ENCODE assay signal across 10 cellular contexts in the genomic region with DNA sequence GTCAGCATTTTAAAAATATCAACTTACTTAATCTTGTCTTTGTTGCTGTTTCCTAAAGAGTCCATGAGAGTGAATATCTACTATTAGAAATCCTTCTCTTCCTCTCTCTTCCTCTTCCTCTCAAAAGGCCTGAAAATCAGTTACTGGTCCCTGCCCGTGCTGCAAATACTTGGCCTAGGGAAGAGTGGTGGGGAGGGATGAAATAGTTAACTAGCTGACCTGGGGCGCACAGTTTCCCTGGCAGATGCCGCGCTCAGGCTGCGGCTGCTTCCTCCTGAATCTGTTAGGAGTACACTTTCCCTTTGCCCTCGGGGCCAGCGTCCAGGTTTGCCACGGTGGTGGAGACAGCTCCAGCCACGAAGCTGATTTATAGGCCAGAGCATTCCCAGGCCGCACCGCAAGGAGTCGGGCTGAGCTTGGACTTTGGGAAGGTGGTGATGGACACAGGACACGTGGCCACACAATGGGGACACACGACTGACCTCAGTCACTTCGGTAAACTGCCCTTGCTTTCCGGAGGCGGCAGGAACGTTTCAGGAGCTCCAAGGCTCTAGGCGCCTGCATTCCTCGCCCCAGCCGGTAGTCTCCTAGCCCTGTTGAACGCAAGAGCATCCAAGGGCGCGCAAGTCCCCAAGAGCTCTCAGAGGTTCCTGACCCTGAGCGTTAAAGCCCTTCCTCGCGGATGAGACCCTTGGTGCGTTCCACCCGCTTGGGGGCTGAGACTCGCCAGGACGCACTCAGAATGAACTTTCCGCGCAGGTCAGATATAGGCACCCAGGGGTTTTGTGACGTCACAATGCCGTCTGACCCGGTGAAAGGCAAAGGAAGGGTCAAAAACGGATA. TPM values are rescaled to one million over a fixed set of nuclear protein-coding genes. Genes with fewer than 3 reads are reported as not detected.
A peak's percentile ranks its signal among the peaks of the same experiment; 100 is the strongest.
DNase-seq lines count a peak whose midpoint lies in the region; ATAC-seq and TF ChIP-seq lines count a peak whose summit lies in the region.
"Had no signal": no experiment of that assay in that cellular context is flagged by ENCODE, and none has a peak within 500 bp of the region (broad histone marks: within the 10 kb centered on the region; RNA-seq: fewer than 3 reads in every experiment).

No MANE protein-coding gene starts in this region.

- H2AFZ ChIP-seq in GM23248: no peak overlapping the region

- H3K36me3 ChIP-seq in GM23248 (ENCODE audit: low read depth) (no peaks in the 10 kb centered on the region), RWPE2 (ENCODE audit: low read depth) (no peaks in the 10 kb centered on the region)

- no peaks in the 10 kb centered on the region for H3K79me2 ChIP-seq in GM23248 (ENCODE audit: insufficient read depth)

- H4K20me1 ChIP-seq in GM23248 (ENCODE audit: insufficient read depth): no peaks in the 10 kb centered on the region

- no peaks in the 10 kb centered on the region for H3K9me2 ChIP-seq in GM23248 (ENCODE audit: insufficient read depth)

- H3K9me3 ChIP-seq in GM23248 (ENCODE audit: low read depth) (no peaks in the 10 kb centered on the region), RWPE2 (ENCODE audit: severe bottlenecking) (no peaks in the 10 kb centered on the region)

- H3K27me3 ChIP-seq in GM23248 (replicated peaks; ENCODE audit: insufficient read depth) (peaks cover 46% of the 10 kb centered on the region), RWPE2 (ENCODE audit: insufficient read depth, poor library complexity, severe bottlenecking) (peaks cover 64% of the 10 kb centered on the region)

- DNase-seq in Ammon's horn (ENCODE audit: low spot score) (peak; percentile 45), GM23248 (peak; percentile 16), RWPE2 (ENCODE audit: low spot score) (no peak), islet precursor cell (peak; percentile 95), OCI-M2 (lab: John Stamatoyannopoulos, UW; ENCODE audit: unreplicated experiment) (no peak)
- DNase-seq in activated CD4-positive, alpha-beta T cell treated with anti-CD3 and anti-CD28 coated beads, Interleukin-2, amount 50 U/mL, for 48 hours: no peak

- no peak overlapping the region for H3K27ac ChIP-seq in GM23248
- H3K27ac ChIP-seq in RWPE2 (ENCODE audit: poor library complexity, severe bottlenecking): no peak overlapping the region
- H3K27ac ChIP-seq: epithelial cell of prostate had no signal

- no peak overlapping the region for H3K9ac ChIP-seq in GM23248

- H3F3A ChIP-seq in GM23248 (ENCODE audit: insufficient read depth): no peaks in the 10 kb centered on the region

- H3K4me3 ChIP-seq in GM23248 (no peak overlapping the region), RWPE2 (ENCODE audit: severe bottlenecking) (no peak overlapping the region)

- in situ Hi-C loops in GM23248 (cut with MboI): no loop called here

- no peaks in the 10 kb centered on the region for H3K4me1 ChIP-seq in GM23248 (ENCODE audit: insufficient read depth)
- H3K4me1 ChIP-seq in RWPE2 (ENCODE audit: insufficient read depth, poor library complexity, severe bottlenecking): no peaks in the 10 kb centered on the region

- 2 to 3% methylated on average over 37 of the region's 37 CpGs for WGBS in GM23248 (ENCODE audit: low coverage in 1 of 2, low lambda C conversion rate in 2 of 2, missing lambda C conversion rate in 2 of 2), 2 experiments

- TF ChIP-seq CTCF in RWPE2 (IDR thresholded peaks at IDR 0.05; ENCODE audit: poor library complexity, severe bottlenecking): no peak

- ATAC-seq in RWPE2 (ENCODE audit: low read depth) (peak; percentile 42; the same call in 2 of the 3 replicates), GM21529 (IDR thresholded peaks at IDR 0.05; ENCODE audit: unreplicated experiment) (no peak), GM21390 (IDR thresholded peaks at IDR 0.05; ENCODE audit: unreplicated experiment) (no peak)

- H3K4me2 ChIP-seq in GM23248 (ENCODE audit: unreplicated experiment): no peak overlapping the region

RNA-seq across cellular contexts. Expression of gene ASCL1, which starts 7.1 kb away (rescaled TPM):
- not detected in 2 replicates for total RNA-seq in GM23248 (2014; rRNA removed; shearing (Covaris generic))
- not detected in 2 replicates for polyA plus RNA-seq in GM23248 (2016; fragmentation: Nextera tagmentation; extraction: Ambion mirVana)
- polyA plus RNA-seq: CD14-positive monocyte had no signal

RNA-seq across cellular contexts. Expression of gene PAH, which starts 33.3 kb away (rescaled TPM):
- not detected in 2 replicates for total RNA-seq in GM23248 (2014; rRNA removed; shearing (Covaris generic))
- not detected in 2 replicates for polyA plus RNA-seq in GM23248 (2016; fragmentation: Nextera tagmentation; extraction: Ambion mirVana)
- polyA plus RNA-seq: CD14-positive monocyte had no signal

Comparison
In these comparisons a context has a peak if more than half of its experiments do, and no peak if none do; other contexts are left out.
1. DNase-seq: peak in Ammon's horn (single experiment), GM23248 (single experiment) and islet precursor cell (single experiment); none in RWPE2 (single experiment), OCI-M2 (single experiment) and activated CD4-positive, alpha-beta T cell treated with anti-CD3 and anti-CD28 coated beads, Interleukin-2, amount 50 U/mL, for 48 hours (0 of 2).